Comparison of ENCODE assay signal across 33 cellular contexts in the genomic region with DNA sequence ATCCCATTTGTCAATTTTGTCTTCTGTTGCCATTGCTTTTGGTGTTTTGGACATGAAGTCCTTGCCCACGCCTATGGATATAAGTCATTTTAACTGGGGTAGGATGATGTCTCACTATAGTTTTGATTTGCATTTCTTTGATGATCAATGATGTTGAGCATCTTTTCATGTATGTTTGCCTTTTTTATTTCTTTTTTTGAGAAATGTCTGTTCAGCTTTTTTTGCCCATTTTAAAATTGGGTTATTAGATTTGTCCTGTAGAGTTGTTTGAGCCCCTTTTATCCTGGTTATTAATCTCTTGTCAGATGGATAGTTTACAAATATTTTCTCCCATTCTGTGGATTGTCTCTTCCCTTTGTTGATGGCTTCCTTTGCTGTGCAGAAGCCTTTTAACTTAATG.
"Had no signal": no experiment of that assay in that cellular context is flagged by ENCODE, and none has a peak within 500 bp of the region (broad histone marks: within the 10 kb centered on the region; RNA-seq: fewer than 3 reads in every experiment).

No MANE protein-coding gene starts in this region.

- H3K27me3 ChIP-seq: adrenal gland, ascending aorta, body of pancreas, brain microvascular endothelial cell, breast epithelium, cardiac muscle cell had no signal

- H3K27ac ChIP-seq: adrenal gland, ascending aorta, body of pancreas, brain microvascular endothelial cell, breast epithelium, cardiac muscle cell had no signal

- H3K9me3 ChIP-seq: body of pancreas had no signal

- FAIRE-seq: astrocyte, bronchial epithelial cell had no signal

- DNase-seq: activated effector memory CD4-positive, alpha-beta T cell treated with anti-CD3 and anti-CD28 coated beads, Interleukin-2, amount 50 U/mL, for 16 hours; activated effector memory CD4-positive, alpha-beta T cell treated with Interleukin-2 at 50 U/mL for 16 hours; activated gamma-delta T cell; activated gamma-delta T cell treated with Interleukin-2 at 50 U/mL for 16 hours; activated naive CD4-positive, alpha-beta T cell; activated naive CD4-positive, alpha-beta T cell treated with anti-CD3 and anti-CD28 coated beads for 36 hours; activated naive CD4-positive, alpha-beta T cell treated with anti-CD3 and anti-CD28 coated beads, Interleukin-2, amount 10 ng/mL, durations not matched to agents 7 days and 5 days; activated naive CD4-positive, alpha-beta T cell treated with anti-CD3 and anti-CD28 coated beads, Interleukin-2, amount 50 U/mL, for 16 hours; activated naive CD4-positive, alpha-beta T cell treated with Interleukin-2 at 50 U/mL for 16 hours; activated naive CD8-positive, alpha-beta T cell treated with anti-CD3 and anti-CD28 coated beads for 36 hours; activated naive CD8-positive, alpha-beta T cell treated with anti-CD3 and anti-CD28 coated beads, Interleukin-2, amount 10 ng/mL, durations not matched to agents 7 days and 5 days; activated naive CD8-positive, alpha-beta T cell treated with anti-CD3 and anti-CD28 coated beads, Interleukin-2, amount 50 U/mL, for 24 hours; activated T-cell treated with anti-CD3 and anti-CD28 coated beads, Interleukin-2, amount 50 U/mL, for 24 hours; activated T-cell treated with anti-CD3 and anti-CD28 coated beads, Interleukin-2, amount 50 U/mL, for 4 hours; activated T-cell treated with anti-CD3 and anti-CD28 coated beads, Interleukin-2, amount 50 U/mL, for 48 hours; activated T-cell treated with anti-CD3 and anti-CD28 coated beads, Interleukin-2, amount 50 U/mL, for 72 hours; adrenal gland; amniotic stem cell; amygdala; anterior cingulate cortex; aorta; body of pancreas; brain microvascular endothelial cell; caudate nucleus; central memory CD4-positive, alpha-beta T cell; cerebellar nuclear complex had no signal

- H3K36me3 ChIP-seq: adrenal gland, ascending aorta, brain microvascular endothelial cell, breast epithelium, cardiac muscle cell had no signal

- ATAC-seq: activated naive CD4-positive, alpha-beta T cell treated with anti-CD3 and anti-CD28 coated beads, Interleukin-2, amount 50 U/mL, for 72 hours; activated naive CD8-positive, alpha-beta T cell treated with anti-CD3 and anti-CD28 coated beads, Interleukin-2, amount 50 U/mL, for 24 hours; activated T-cell treated with anti-CD3 and anti-CD28 coated beads, Interleukin-2, amount 50 U/mL, for 4 hours; activated T-cell treated with anti-CD3 and anti-CD28 coated beads, Interleukin-2, amount 50 U/mL, for 72 hours; activated T-helper 17 cell treated with anti-CD3 and anti-CD28 coated beads, Interleukin-2, amount 50 U/mL, for 72 hours; body of pancreas had no signal

- H3K4me3 ChIP-seq: adrenal gland, ascending aorta, body of pancreas, breast epithelium, cardiac muscle cell had no signal

- H3K4me1 ChIP-seq: breast epithelium had no signal
